Comparison of ENCODE assay signal across 14 cellular contexts in genomic region chr11:44219830-44220778, GRCh38.
"Had no signal": no experiment of that assay in that cellular context is flagged by ENCODE, and none has a peak within 500 bp of the region (broad histone marks: within the 10 kb centered on the region; RNA-seq: fewer than 3 reads in every experiment).

No MANE protein-coding gene starts in this region.

- H3K27me3 Mint-ChIP-seq: activated B cell treated with CpG ODN at 0.5 μM for 24 hours; activated naive CD8-positive, alpha-beta T cell treated with anti-CD3 and anti-CD28 coated beads, Interleukin-2, amount 10 ng/mL, durations not matched to agents 7 days and 5 days; memory B cell; stimulated activated naive CD8-positive, alpha-beta T cell treated with anti-CD3 and anti-CD28 coated beads, Interleukin-15, amount 100 ng/mL, for 72 hours had no signal

- H2AFZ ChIP-seq: hepatocyte had no signal

- H3K4me3 Mint-ChIP-seq: activated B cell treated with CpG ODN at 0.5 μM for 24 hours; activated naive CD8-positive, alpha-beta T cell treated with anti-CD3 and anti-CD28 coated beads, Interleukin-2, amount 10 ng/mL, durations not matched to agents 7 days and 5 days; memory B cell; neural crest cell; stimulated activated naive CD8-positive, alpha-beta T cell treated with anti-CD3 and anti-CD28 coated beads, Interleukin-15, amount 100 ng/mL, for 72 hours had no signal

- H3K4me3 ChIP-seq: hepatocyte, left ventricle myocardium inferior, right lobe of liver, upper lobe of left lung had no signal

- H3K36me3 ChIP-seq: left ventricle myocardium inferior, right lobe of liver, upper lobe of left lung had no signal

- ATAC-seq: right lobe of liver; stimulated activated naive CD8-positive, alpha-beta T cell treated with anti-CD3 and anti-CD28 coated beads, Interleukin-15, amount 100 ng/mL, for 72 hours had no signal

- H3K9me3 Mint-ChIP-seq: activated B cell treated with CpG ODN at 0.5 μM for 24 hours; activated naive CD8-positive, alpha-beta T cell treated with anti-CD3 and anti-CD28 coated beads, Interleukin-2, amount 10 ng/mL, durations not matched to agents 7 days and 5 days; memory B cell; neural crest cell; stimulated activated naive CD8-positive, alpha-beta T cell treated with anti-CD3 and anti-CD28 coated beads, Interleukin-15, amount 100 ng/mL, for 72 hours had no signal

- H3K4me1 Mint-ChIP-seq: activated B cell treated with CpG ODN at 0.5 μM for 24 hours, neural crest cell had no signal

- H3K9me3 ChIP-seq: left ventricle myocardium inferior, right lobe of liver, upper lobe of left lung had no signal

- H3K27ac Mint-ChIP-seq: activated B cell treated with CpG ODN at 0.5 μM for 24 hours; activated naive CD8-positive, alpha-beta T cell treated with anti-CD3 and anti-CD28 coated beads, Interleukin-2, amount 10 ng/mL, durations not matched to agents 7 days and 5 days; memory B cell; stimulated activated naive CD8-positive, alpha-beta T cell treated with anti-CD3 and anti-CD28 coated beads, Interleukin-15, amount 100 ng/mL, for 72 hours had no signal

- H3K27ac ChIP-seq: hepatocyte, left ventricle myocardium inferior, right lobe of liver, upper lobe of left lung had no signal

- H3K4me2 ChIP-seq: hepatocyte had no signal

- H3K4me1 ChIP-seq: right lobe of liver, upper lobe of left lung had no signal

- DNase-seq: activated B cell treated with CpG ODN at 0.5 μM for 24 hours; activated CD4-positive, alpha-beta T cell treated with anti-CD3 and anti-CD28 coated beads, Interleukin-2, amount 50 U/mL, for 1 hour; activated CD8-positive, alpha-beta memory T cell treated with anti-CD3 and anti-CD28 coated beads for 24 hours; activated gamma-delta T cell treated with Interleukin-2 at 50 U/mL for 16 hours; activated naive CD8-positive, alpha-beta T cell treated with anti-CD3 and anti-CD28 coated beads, Interleukin-2, amount 10 ng/mL, durations not matched to agents 7 days and 5 days; anterior cingulate cortex; left ventricle myocardium inferior; right lobe of liver; stimulated activated naive CD8-positive, alpha-beta T cell treated with anti-CD3 and anti-CD28 coated beads, Interleukin-15, amount 100 ng/mL, for 72 hours; T-helper 2 cell; upper lobe of left lung had no signal

- H3K27me3 ChIP-seq: hepatocyte, right lobe of liver, upper lobe of left lung had no signal
